Comparison of ENCODE assay signal across 16 cellular contexts in the genomic region with DNA sequence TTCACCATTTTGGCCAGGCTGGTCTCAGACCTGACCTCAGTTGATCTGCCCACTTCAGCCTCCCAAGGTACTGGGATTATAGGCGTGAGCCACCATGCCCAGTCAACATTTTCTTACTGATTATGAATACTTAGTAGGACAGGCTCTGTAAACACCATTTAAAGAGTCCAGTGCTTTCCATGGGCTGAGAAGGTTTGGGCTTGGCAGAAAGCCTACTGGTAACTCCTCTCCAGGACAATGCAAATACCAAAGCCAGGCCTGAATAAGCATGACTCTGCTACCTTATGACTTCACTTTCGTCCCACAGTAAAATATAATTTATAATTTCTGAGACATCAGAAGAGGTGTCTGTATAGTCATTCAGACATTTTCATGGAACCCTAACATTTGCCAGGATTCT.
"Had no signal": no experiment of that assay in that cellular context is flagged by ENCODE, and none has a peak within 500 bp of the region (broad histone marks: within the 10 kb centered on the region; RNA-seq: fewer than 3 reads in every experiment).

No MANE protein-coding gene starts in this region.

- H3K9ac ChIP-seq: parathyroid adenoma had no signal

- H2AFZ ChIP-seq: parathyroid adenoma had no signal

- H3K4me1 Mint-ChIP-seq: activated naive CD4-positive, alpha-beta T cell treated with anti-CD3 and anti-CD28 coated beads, Interleukin-2, amount 50 U/mL, for 24 hours; nephron progenitor cell had no signal

- H3K79me2 ChIP-seq: parathyroid adenoma had no signal

- H3K27me3 ChIP-seq: adrenal gland, breast epithelium, foreskin keratinocyte, right lobe of liver, tibial artery had no signal

- FAIRE-seq: astrocyte had no signal

- H3K9me3 ChIP-seq: adrenal gland, breast epithelium, mucosa of descending colon, right lobe of liver, tibial artery had no signal

- H3K27ac ChIP-seq: adrenal gland, breast epithelium, coronary artery, epithelial cell of prostate, foreskin keratinocyte, parathyroid adenoma, right lobe of liver, skin epidermis, tibial artery had no signal

- H3K36me3 Mint-ChIP-seq: activated naive CD4-positive, alpha-beta T cell treated with anti-CD3 and anti-CD28 coated beads, Interleukin-2, amount 50 U/mL, for 24 hours had no signal

- H3K4me3 ChIP-seq: adrenal gland, breast epithelium, coronary artery, mucosa of descending colon, right lobe of liver, skin epidermis, tibial artery had no signal

- H3K9me3 Mint-ChIP-seq: activated naive CD4-positive, alpha-beta T cell treated with anti-CD3 and anti-CD28 coated beads, Interleukin-2, amount 50 U/mL, for 24 hours; nephron progenitor cell; stimulated activated naive CD8-positive, alpha-beta T cell treated with anti-CD3 and anti-CD28 coated beads, Interleukin-15, Interleukin-2, amounts not matched to agents 100 ng/mL and 50 ng/mL, for 24 hours had no signal

- H3K27me3 Mint-ChIP-seq: activated naive CD4-positive, alpha-beta T cell treated with anti-CD3 and anti-CD28 coated beads, Interleukin-2, amount 50 U/mL, for 24 hours; stimulated activated naive CD8-positive, alpha-beta T cell treated with anti-CD3 and anti-CD28 coated beads, Interleukin-15, Interleukin-2, amounts not matched to agents 100 ng/mL and 50 ng/mL, for 24 hours had no signal

- H3K36me3 ChIP-seq: adrenal gland, breast epithelium, right lobe of liver, tibial artery had no signal

- H3K4me3 Mint-ChIP-seq: activated CD8-positive, alpha-beta T cell treated with anti-CD3 and anti-CD28 coated beads, Interleukin-2, amount 10 ng/mL, durations not matched to agents 7 days and 5 days; activated naive CD4-positive, alpha-beta T cell treated with anti-CD3 and anti-CD28 coated beads, Interleukin-2, amount 50 U/mL, for 24 hours; endodermal cell; nephron progenitor cell; stimulated activated naive CD8-positive, alpha-beta T cell treated with anti-CD3 and anti-CD28 coated beads, Interleukin-15, Interleukin-2, amounts not matched to agents 100 ng/mL and 50 ng/mL, for 24 hours had no signal

- H3K4me1 ChIP-seq: adrenal gland, breast epithelium, foreskin keratinocyte, parathyroid adenoma, right lobe of liver, tibial artery had no signal

- H3K27ac Mint-ChIP-seq: activated CD8-positive, alpha-beta T cell treated with anti-CD3 and anti-CD28 coated beads, Interleukin-2, amount 10 ng/mL, durations not matched to agents 7 days and 5 days; activated naive CD4-positive, alpha-beta T cell treated with anti-CD3 and anti-CD28 coated beads, Interleukin-2, amount 50 U/mL, for 24 hours; endodermal cell; nephron progenitor cell; stimulated activated naive CD8-positive, alpha-beta T cell treated with anti-CD3 and anti-CD28 coated beads, Interleukin-15, Interleukin-2, amounts not matched to agents 100 ng/mL and 50 ng/mL, for 24 hours had no signal
